23 cellular contexts compared by ENCODE assay signal in the genomic region with DNA sequence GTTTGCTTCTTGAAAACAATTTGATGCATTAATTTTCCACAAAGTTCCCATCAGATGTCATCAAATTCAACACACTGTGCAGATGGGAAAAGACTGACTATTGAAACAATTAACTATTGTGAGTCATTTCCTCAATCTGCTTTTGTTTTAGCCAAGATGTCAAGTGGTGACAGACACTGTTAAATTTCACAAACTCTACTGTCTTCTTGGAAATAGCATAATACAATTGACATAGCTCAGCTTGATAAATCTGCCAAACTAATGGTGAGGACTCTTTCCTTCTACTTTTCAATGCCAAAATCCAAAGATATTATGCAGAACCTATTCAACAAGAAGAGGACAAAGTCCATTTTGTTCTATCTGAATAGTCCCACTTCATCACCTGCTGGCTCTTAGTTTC.
"Had no signal": no experiment of that assay in that cellular context is flagged by ENCODE, and none has a peak within 500 bp of the region (broad histone marks: within the 10 kb centered on the region; RNA-seq: fewer than 3 reads in every experiment).

No MANE protein-coding gene starts in this region.

- H3K4me1 ChIP-seq: gastrocnemius medialis, left ventricle myocardium inferior, lower lobe of right lung, right atrium auricular region, sigmoid colon, stomach, transverse colon had no signal

- H3K36me3 Mint-ChIP-seq: immature natural killer cell; naive B cell; stimulated activated naive B cell treated with anti-CD40 and anti-IgM and Interleukin-4, amounts not matched to agents 10 μg/mL and 1 μg/mL and 100 μg/mL, for 72 hours had no signal

- H3K27me3 Mint-ChIP-seq: stimulated activated naive B cell treated with anti-CD40 and anti-IgM and Interleukin-4, amounts not matched to agents 10 μg/mL and 1 μg/mL and 100 μg/mL, for 72 hours had no signal

- H3K4me3 ChIP-seq: dorsolateral prefrontal cortex, gastrocnemius medialis, left ventricle myocardium inferior, lower lobe of right lung, right atrium auricular region, sigmoid colon, skin epidermis, stomach, thoracic aorta, transverse colon had no signal

- H3K27ac ChIP-seq: dorsolateral prefrontal cortex, gastrocnemius medialis, left ventricle myocardium inferior, lower lobe of right lung, right atrium auricular region, sigmoid colon, skin epidermis, stomach, thoracic aorta, transverse colon had no signal

- H3K4me3 Mint-ChIP-seq: immature natural killer cell; naive B cell; nephron; stimulated activated naive B cell treated with anti-CD40 and anti-IgM and Interleukin-4, amounts not matched to agents 10 μg/mL and 1 μg/mL and 100 μg/mL, for 72 hours had no signal

- H3K27me3 ChIP-seq: gastrocnemius medialis, right atrium auricular region, sigmoid colon, stomach, transverse colon had no signal

- DNase-seq: cortex of kidney; dorsolateral prefrontal cortex; effector CD8-positive, alpha-beta T cell; gastrocnemius medialis; glutamatergic neuron; immature natural killer cell; kidney; left cardiac atrium; left ventricle myocardium inferior; lower lobe of right lung; mesendoderm; naive B cell; sigmoid colon; stimulated activated CD4-positive, alpha-beta T cell treated with anti-CD3 and anti-CD28 coated beads, Interleukin-2, amount 100 ng/mL, for 24 hours; stimulated activated CD4-positive, alpha-beta T cell treated with anti-CD3 and anti-CD28 coated beads, Interleukin-4, amount 100 ng/mL, for 4 hours; stimulated activated naive B cell treated with anti-CD40 and anti-IgM and Interleukin-4, amounts not matched to agents 10 μg/mL and 1 μg/mL and 100 μg/mL, for 72 hours; stomach; substantia nigra; transverse colon had no signal

- H3K27ac Mint-ChIP-seq: immature natural killer cell; naive B cell; nephron; stimulated activated naive B cell treated with anti-CD40 and anti-IgM and Interleukin-4, amounts not matched to agents 10 μg/mL and 1 μg/mL and 100 μg/mL, for 72 hours had no signal

- H3K4me1 Mint-ChIP-seq: immature natural killer cell; naive B cell; stimulated activated naive B cell treated with anti-CD40 and anti-IgM and Interleukin-4, amounts not matched to agents 10 μg/mL and 1 μg/mL and 100 μg/mL, for 72 hours had no signal

- H3K9me3 ChIP-seq: gastrocnemius medialis, left ventricle myocardium inferior, lower lobe of right lung, right atrium auricular region, sigmoid colon, stomach, thoracic aorta, transverse colon had no signal

- H3K36me3 ChIP-seq: gastrocnemius medialis, left ventricle myocardium inferior, lower lobe of right lung, right atrium auricular region, sigmoid colon, stomach, thoracic aorta, transverse colon had no signal

- ATAC-seq: gastrocnemius medialis; left cardiac atrium; lower lobe of right lung; stimulated activated naive B cell treated with anti-CD40 and anti-IgM and Interleukin-4, amounts not matched to agents 10 μg/mL and 1 μg/mL and 100 μg/mL, for 72 hours had no signal
